In the genomic region with DNA sequence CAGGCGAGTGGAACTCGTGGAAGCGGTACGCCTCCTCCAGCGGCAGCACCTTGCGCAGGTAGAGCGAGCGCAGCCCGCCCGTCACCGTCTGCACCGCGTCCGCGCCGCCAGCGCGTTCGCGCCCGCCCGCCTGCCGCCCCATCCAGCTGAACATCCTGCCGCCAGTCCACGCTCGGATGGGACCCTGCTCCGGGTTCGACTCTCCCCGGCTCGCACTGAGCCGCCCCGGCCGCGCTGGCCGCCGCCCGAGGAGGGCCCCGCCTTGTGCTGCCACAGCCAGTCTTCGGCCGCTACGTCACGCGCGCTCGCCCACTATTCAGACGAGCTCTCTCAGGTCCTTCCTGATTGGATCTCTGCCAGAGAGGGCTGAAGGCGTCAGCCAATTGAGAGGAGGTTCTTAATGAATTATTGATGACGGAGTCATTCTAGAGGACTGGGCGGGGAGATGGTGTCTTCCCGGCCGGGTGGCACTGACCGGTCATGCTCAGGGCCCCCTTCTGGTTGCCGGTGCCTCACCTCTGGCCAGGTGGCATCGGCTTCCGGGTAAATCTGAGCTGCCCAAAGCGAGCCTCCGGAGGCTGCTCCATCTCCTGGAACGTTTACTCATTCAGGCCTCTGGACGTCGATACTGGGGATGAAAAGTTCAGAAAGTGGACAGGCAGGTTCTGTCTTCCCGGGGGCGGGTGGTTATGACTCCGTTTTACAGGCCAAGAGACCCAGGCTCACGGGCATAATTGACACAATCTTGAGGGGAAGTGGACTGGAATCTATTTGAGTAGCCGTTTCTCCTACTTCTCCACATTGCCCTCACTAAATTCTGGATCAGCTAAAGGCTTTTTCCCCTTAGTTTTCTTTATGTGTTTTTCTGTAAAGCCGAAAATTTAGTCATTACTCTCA, we compare ENCODE assay signal across 8 cellular contexts. TPM values are rescaled to one million over a fixed set of nuclear protein-coding genes. Genes with fewer than 3 reads are reported as not detected.
DNase-seq lines count a peak whose midpoint lies in the region; ATAC-seq and TF ChIP-seq lines count a peak whose summit lies in the region.

TSS of gene EHD4 (minus strand) at position 217 of the 897 bp plus-strand sequence. CDS start at position 154, 63 bp downstream.

- H3K27ac Mint-ChIP-seq in natural killer cell treated with Interleukin-12 subunit alpha and Interleukin-12 subunit beta and Interleukin-15 and Interleukin-18, amount 100 ng/mL, for 72 hours = peak within 1 kb of the TSS; percentile 81 to 94

- ATAC-seq in RWPE2 (ENCODE audit: low read depth) = peak; percentile 90
- peak; percentile 96 to 98 for ATAC-seq in natural killer cell treated with Interleukin-12 subunit alpha and Interleukin-12 subunit beta and Interleukin-15 and Interleukin-18, amount 100 ng/mL, for 72 hours
- ATAC-seq in stimulated activated naive CD8-positive, alpha-beta T cell treated with anti-CD3 and anti-CD28 coated beads, Interleukin-15, Interleukin-2, amounts not matched to agents 100 U/mL and 50 U/mL, for 24 hours = peak; percentile 91

- DNase-seq in ELR (ENCODE audit: low read depth) = peak; percentile 100
- peak; percentile 99 for DNase-seq in H4 (ENCODE audit: low spot score)
- peak; percentile 100 for DNase-seq in LoVo (ENCODE audit: low spot score)
- DNase-seq in RWPE2 (ENCODE audit: low spot score) = peak; percentile 100
- DNase-seq in activated T-helper 9 cell treated with anti-CD3 and anti-CD28 coated beads, Interleukin-2, amount 50 U/mL, for 16 hours (ENCODE audit: low read depth) = peak; percentile 90
- peak; percentile 99 for DNase-seq in fibroblast of pulmonary artery (ENCODE audit: low read depth)
- DNase-seq in natural killer cell treated with Interleukin-12 subunit alpha and Interleukin-12 subunit beta and Interleukin-15 and Interleukin-18, amount 100 ng/mL, for 72 hours (ENCODE audit: low spot score) = peak; percentile 97
- DNase-seq in stimulated activated naive CD8-positive, alpha-beta T cell treated with anti-CD3 and anti-CD28 coated beads, Interleukin-15, Interleukin-2, amounts not matched to agents 100 U/mL and 50 U/mL, for 24 hours = peak; percentile 95

- peaks cover 35 to 46% of the 10 kb centered on the region in 2 donors for H3K4me1 Mint-ChIP-seq in natural killer cell treated with Interleukin-12 subunit alpha and Interleukin-12 subunit beta and Interleukin-15 and Interleukin-18, amount 100 ng/mL, for 72 hours (ENCODE audit: low read depth in 2 of 2)

- H3K4me3 Mint-ChIP-seq in natural killer cell treated with Interleukin-12 subunit alpha and Interleukin-12 subunit beta and Interleukin-15 and Interleukin-18, amount 100 ng/mL, for 72 hours = peak within 1 kb of the TSS; percentile 89

- TF ChIP-seq CTCF in RWPE2 (IDR thresholded peaks at IDR 0.05; ENCODE audit: poor library complexity, severe bottlenecking) (peak; percentile 85), fibroblast of pulmonary artery (IDR thresholded peaks at IDR 0.05; ENCODE audit: low read length, missing control alignments) (peak; percentile 23)

- H3K27ac ChIP-seq in RWPE2 (ENCODE audit: poor library complexity, severe bottlenecking) = peak within 1 kb of the TSS; percentile 74

- H3K36me3 Mint-ChIP-seq in natural killer cell treated with Interleukin-12 subunit alpha and Interleukin-12 subunit beta and Interleukin-15 and Interleukin-18, amount 100 ng/mL, for 72 hours = no peaks in the 10 kb centered on the region

- no peaks in the 10 kb centered on the region for H3K27me3 ChIP-seq in RWPE2 (ENCODE audit: insufficient read depth, poor library complexity, severe bottlenecking)

- peaks cover 11% of the 10 kb centered on the region for H3K36me3 ChIP-seq in RWPE2 (ENCODE audit: low read depth)

- H3K4me3 ChIP-seq in RWPE2 (ENCODE audit: severe bottlenecking) (peak within 1 kb of the TSS; percentile 83), fibroblast of pulmonary artery (replicated peaks; ENCODE audit: low read depth, low read length) (peak within 1 kb of the TSS; percentile 84)

- H3K9me3 ChIP-seq in RWPE2 (ENCODE audit: severe bottlenecking) = no peaks in the 10 kb centered on the region

- H3K27me3 Mint-ChIP-seq in natural killer cell treated with Interleukin-12 subunit alpha and Interleukin-12 subunit beta and Interleukin-15 and Interleukin-18, amount 100 ng/mL, for 72 hours = peaks cover 15 to 34% of the 10 kb centered on the region in 2 donors

- no peaks in the 10 kb centered on the region for H3K9me3 Mint-ChIP-seq in natural killer cell treated with Interleukin-12 subunit alpha and Interleukin-12 subunit beta and Interleukin-15 and Interleukin-18, amount 100 ng/mL, for 72 hours

- H3K4me1 ChIP-seq in RWPE2 (ENCODE audit: insufficient read depth, poor library complexity, severe bottlenecking) = peaks cover 40% of the 10 kb centered on the region

RNA-seq across cellular contexts. Expression of gene EHD4, which starts in this region (rescaled TPM):
- 6.0 and 6.8 TPM in 2 replicates for total RNA-seq in H4 (2014; rRNA removed; shearing (Covaris generic))
- 10 to 100 TPM; 19.9 to 24.5 TPM for total RNA-seq in natural killer cell treated with Interleukin-12 subunit alpha and Interleukin-12 subunit beta and Interleukin-15 and Interleukin-18, amount 100 ng/mL, for 72 hours

Comparison
In these comparisons a context has a peak if more than half of its experiments do, and no peak if none do; other contexts are left out.
1. Peak in every context shown above with its lines: DNase-seq, ATAC-seq, H3K4me3 ChIP-seq and H3K27ac ChIP-seq.